20 cellular contexts compared by ENCODE assay signal in genomic region chr1:48080343-48081255, GRCh38.
DNase-seq lines count a peak whose midpoint lies in the region; ATAC-seq and TF ChIP-seq lines count a peak whose summit lies in the region.
"Had no signal": no experiment of that assay in that cellular context is flagged by ENCODE, and none has a peak within 500 bp of the region (broad histone marks: within the 10 kb centered on the region; RNA-seq: fewer than 3 reads in every experiment).

No MANE protein-coding gene starts in this region.

- WGBS in aorta, 2 donors = 42 to 63% methylated on average over 6 of the region's 6 CpGs

- peaks cover 0 to 5% of the 10 kb centered on the region in 2 donors for H3K4me1 ChIP-seq in aorta (ENCODE audit: control insufficient read depth in 1 of 2, insufficient read depth in 2 of 2, low read length in 2 of 2)
- no peaks in the 10 kb centered on the region for H3K4me1 ChIP-seq in Caco-2

- H3K27me3 ChIP-seq in aorta (ENCODE audit: control insufficient read depth in 1 of 2, insufficient read depth in 2 of 2, low read length in 1 of 2) (no peaks in the 10 kb centered on the region), Caco-2 (replicated peaks; ENCODE audit: control insufficient read depth, insufficient read depth, low read length) (no peaks in the 10 kb centered on the region)

- peak; percentile 33 for ATAC-seq in aorta (ENCODE audit: low FRiP score)
- ATAC-seq: GM23338, HCT116, HepG2 had no signal

- no peak overlapping the region for H3K27ac ChIP-seq in aorta (ENCODE audit: low read depth in 1 of 2, low read length in 2 of 2)

- H3K9me3 ChIP-seq in aorta (ENCODE audit: control insufficient read depth, low read length) = no peaks in the 10 kb centered on the region
- no peaks in the 10 kb centered on the region for H3K9me3 ChIP-seq in Caco-2
- H3K9me3 ChIP-seq: SK-N-SH had no signal

- intact Hi-C loops in aorta (cut with DNase I) = no loop called here
- intact Hi-C loops in Caco-2 (cut with micrococcal nuclease; ENCODE audit: unreplicated experiment) = no loop called here

- CTCF ChIA-PET in Caco-2 (lab: Charles Lee) = interaction anchor here (1.0 kb wide), 1 partner anchor 29 kb away, joined by 3 read pairs; no protein-coding TSS in a partner anchor

- H3K4me3 ChIP-seq in fibroblast of the aortic adventitia (ENCODE audit: low read depth, low read length) = no peak overlapping the region
- H3K4me3 ChIP-seq in aorta (ENCODE audit: low read length in 2 of 2) = no peak overlapping the region
- H3K4me3 ChIP-seq in Caco-2 (ENCODE audit: low read depth, low read length) = no peak overlapping the region
- H3K4me3 ChIP-seq: GM23338 had no signal

- no TSS peak for BruUV-seq in Caco-2 (replicated peaks; lab: Mats Ljungman, UMichigan)

- TF ChIP-seq CTCF in fibroblast of the aortic adventitia (IDR thresholded peaks at IDR 0.05; ENCODE audit: insufficient read depth, low read length) = no peak
- TF ChIP-seq CTCF in progenitor cell of endocrine pancreas (IDR thresholded peaks at IDR 0.05; ENCODE audit: unreplicated experiment) = no peak
- TF ChIP-seq CTCF in mesothelial cell of epicardium (IDR thresholded peaks at IDR 0.05; ENCODE audit: unreplicated experiment) = no peak
- TF ChIP-seq CTCF in Caco-2 (IDR thresholded peaks at IDR 0.05; ENCODE audit: insufficient read depth in 1 of 2, low read depth in 1 of 2, low read length in 1 of 2, severe bottlenecking in 1 of 2, unreplicated experiment in 1 of 2) = no peak

- H3K4me1 Mint-ChIP-seq in progenitor cell of endocrine pancreas (ENCODE audit: low read depth) (peaks cover 15% of the 10 kb centered on the region), mesothelial cell of epicardium (peaks cover 63% of the 10 kb centered on the region), Caco-2 (ENCODE audit: low read depth, unreplicated experiment) (no peaks in the 10 kb centered on the region)
- H3K4me1 Mint-ChIP-seq: GM23338 had no signal

- no peaks in the 10 kb centered on the region for H3K36me3 ChIP-seq in aorta (ENCODE audit: control insufficient read depth in 1 of 2, insufficient read depth in 2 of 2, low read length in 1 of 2)
- H3K36me3 ChIP-seq in Caco-2 (ENCODE audit: control insufficient read depth, insufficient read depth, low read length) = no peaks in the 10 kb centered on the region

- no peak overlapping the region for H3K4me3 Mint-ChIP-seq in progenitor cell of endocrine pancreas (ENCODE audit: low read depth)
- H3K4me3 Mint-ChIP-seq in mesothelial cell of epicardium = no peak overlapping the region
- H3K4me3 Mint-ChIP-seq in Caco-2 (ENCODE audit: unreplicated experiment) = no peak overlapping the region
- H3K4me3 Mint-ChIP-seq: GM23338 had no signal

- H3K27me3 Mint-ChIP-seq in progenitor cell of endocrine pancreas = peaks cover 5% of the 10 kb centered on the region
- peaks cover 58% of the 10 kb centered on the region for H3K27me3 Mint-ChIP-seq in mesothelial cell of epicardium (ENCODE audit: low read depth)
- no peaks in the 10 kb centered on the region for H3K27me3 Mint-ChIP-seq in Caco-2 (ENCODE audit: insufficient read depth, unreplicated experiment)

- H3K27ac Mint-ChIP-seq in progenitor cell of endocrine pancreas (peak overlapping the region; percentile 26), mesothelial cell of epicardium (no peak overlapping the region), Caco-2 (ENCODE audit: unreplicated experiment) (no peak overlapping the region)
- H3K27ac Mint-ChIP-seq: GM23338 had no signal

- DNase-seq in LoVo (ENCODE audit: low spot score) = peak; percentile 2
- peak; percentile 12 for DNase-seq in fibroblast of the aortic adventitia (ENCODE audit: low read depth)
- no peak for DNase-seq in progenitor cell of endocrine pancreas (ENCODE audit: low spot score, unreplicated experiment)
- DNase-seq in aorta = no peak
- no peak for DNase-seq in mesothelial cell of epicardium (ENCODE audit: low spot score in 2 of 2, unreplicated experiment in 2 of 2)
- no peak for DNase-seq in SKM-1 treated with dmso at 0.1 percent for 144 hours (lab: John Stamatoyannopoulos, UW; ENCODE audit: unreplicated experiment)
- DNase-seq in Caco-2 = no peak
- DNase-seq: Calu3, DND-41, KG1, MM.1S, NCI-H1105, NCI-H1694, NCI-H345, NCI-H526, SHP77, SK-N-SH had no signal

- H3K36me3 Mint-ChIP-seq in progenitor cell of endocrine pancreas (ENCODE audit: insufficient read depth) = no peaks in the 10 kb centered on the region
- H3K36me3 Mint-ChIP-seq in mesothelial cell of epicardium = no peaks in the 10 kb centered on the region
- peaks cover 4% of the 10 kb centered on the region for H3K36me3 Mint-ChIP-seq in Caco-2 (ENCODE audit: insufficient read depth, unreplicated experiment)

- POLR2A ChIA-PET in Caco-2 (lab: Charles Lee) = no interaction called here

- H3K9me3 Mint-ChIP-seq in progenitor cell of endocrine pancreas (ENCODE audit: low read depth) = no peaks in the 10 kb centered on the region
- H3K9me3 Mint-ChIP-seq in mesothelial cell of epicardium = no peaks in the 10 kb centered on the region
- H3K9me3 Mint-ChIP-seq in Caco-2 (ENCODE audit: unreplicated experiment) = no peaks in the 10 kb centered on the region
- H3K9me3 Mint-ChIP-seq: GM23338 had no signal

Comparison
In these comparisons a context has a peak if more than half of its experiments do, and no peak if none do; other contexts are left out.
1. DNase-seq: peak in LoVo (single experiment) and fibroblast of the aortic adventitia (single experiment); none in progenitor cell of endocrine pancreas (single experiment), aorta (0 of 2), mesothelial cell of epicardium (0 of 2), SKM-1 treated with dmso at 0.1 percent for 144 hours (single experiment) and Caco-2 (0 of 2).